In genomic region chr3:172634948-172635347, GRCh38 we compare ENCODE assay signal across 16 cellular contexts.
A peak's percentile ranks its signal among the peaks of the same experiment; 100 is the strongest.
DNase-seq lines count a peak whose midpoint lies in the region; ATAC-seq, FAIRE-seq and TF ChIP-seq lines count a peak whose summit lies in the region.
"Had no signal": no experiment of that assay in that cellular context is flagged by ENCODE, and none has a peak within 500 bp of the region (broad histone marks: within the 10 kb centered on the region; RNA-seq: fewer than 3 reads in every experiment).

No MANE protein-coding gene starts in this region.

- peaks cover 2% of the 10 kb centered on the region for H3K36me3 Mint-ChIP-seq in T-helper 1 cell treated with Interleukin-12 subunit alpha and Interleukin-12 subunit beta and Interleukin-4 antibody, amounts not matched to agents 30 μg/mL and 1 μg/mL, for 36 hours (ENCODE audit: low read depth)
- H3K36me3 Mint-ChIP-seq in WTC11 = 0 out of 2 replicates have a peak, but pooled peaks cover 4% of the 10 kb centered on the region
- H3K36me3 Mint-ChIP-seq in naive thymus-derived CD4-positive, alpha-beta T cell = peaks cover 4 to 41% (median 20%) of the 10 kb centered on the region in 5 donors

- no peaks in the 10 kb centered on the region for H3K9me3 Mint-ChIP-seq in T-helper 1 cell treated with Interleukin-12 subunit alpha and Interleukin-12 subunit beta and Interleukin-4 antibody, amounts not matched to agents 30 μg/mL and 1 μg/mL, for 36 hours
- no peaks in the 10 kb centered on the region for H3K9me3 Mint-ChIP-seq in WTC11
- no peaks in the 10 kb centered on the region for H3K9me3 Mint-ChIP-seq in naive thymus-derived CD4-positive, alpha-beta T cell
- H3K9me3 Mint-ChIP-seq: CD8-positive, alpha-beta memory T cell; GM23338; IgD-negative memory B cell had no signal

- H3K79me2 ChIP-seq in mammary epithelial cell (ENCODE audit: insufficient read depth, low read length) (no peaks in the 10 kb centered on the region), keratinocyte (ENCODE audit: control insufficient read depth, insufficient read depth, low read length) (no peaks in the 10 kb centered on the region)

- H3K27me3 Mint-ChIP-seq in T-helper 1 cell treated with Interleukin-12 subunit alpha and Interleukin-12 subunit beta and Interleukin-4 antibody, amounts not matched to agents 30 μg/mL and 1 μg/mL, for 36 hours (ENCODE audit: low read depth) = no peaks in the 10 kb centered on the region
- no peaks in the 10 kb centered on the region for H3K27me3 Mint-ChIP-seq in WTC11 (ENCODE audit: low read depth)
- H3K27me3 Mint-ChIP-seq in naive thymus-derived CD4-positive, alpha-beta T cell = no peaks in the 10 kb centered on the region
- H3K27me3 Mint-ChIP-seq: CD8-positive, alpha-beta memory T cell; IgD-negative memory B cell had no signal

- H3K4me3 Mint-ChIP-seq in T-helper 1 cell treated with Interleukin-12 subunit alpha and Interleukin-12 subunit beta and Interleukin-4 antibody, amounts not matched to agents 30 μg/mL and 1 μg/mL, for 36 hours = no peak overlapping the region
- no peak overlapping the region for H3K4me3 Mint-ChIP-seq in WTC11
- no peak overlapping the region for H3K4me3 Mint-ChIP-seq in naive thymus-derived CD4-positive, alpha-beta T cell
- H3K4me3 Mint-ChIP-seq: CD8-positive, alpha-beta memory T cell; GM23338; IgD-negative memory B cell had no signal

- in situ Hi-C loops in G401 (cut with HindIII; ENCODE audit: low sequenced_read_pairs) = no loop called here
- in situ Hi-C loops in mammary epithelial cell (cut with MboI; ENCODE audit: low sequenced_read_pairs in 2 of 2) = loop anchor here in 1 of 2 donors (25.0 kb wide), 1 partner anchor 248 kb away; no protein-coding TSS in a partner anchor

- H3K27ac ChIP-seq in mammary epithelial cell (ENCODE audit: insufficient read depth, low read depth, low read length) (peak overlapping the region; percentile 31), keratinocyte (ENCODE audit: control insufficient read depth, insufficient read depth, low read length) (peak overlapping the region; percentile 9), lower lobe of right lung (no peak overlapping the region)
- H3K27ac ChIP-seq in naive thymus-derived CD4-positive, alpha-beta T cell (ENCODE audit: low read depth, low read length) = no peak overlapping the region
- H3K27ac ChIP-seq: 22Rv1 had no signal

- DNase-seq in T-helper 1 cell (no peak), G401 (ENCODE audit: low spot score) (peak; percentile 68), mammary epithelial cell (no peak), keratinocyte (ENCODE audit: low read depth, low spot score) (no peak), WTC11 (ENCODE audit: low spot score) (no peak), lower lobe of right lung (no peak)
- no peak for DNase-seq in naive thymus-derived CD4-positive, alpha-beta T cell
- DNase-seq: CD8-positive, alpha-beta memory T cell; MV-4-11; NCI-H1417 treated with DMSO at 0.1 percent for 48 hours; NCI-H524; RPMI8226 had no signal

- H3K4me2 ChIP-seq in mammary epithelial cell (ENCODE audit: insufficient read depth, low read depth, low read length) (no peak overlapping the region), keratinocyte (ENCODE audit: control insufficient read depth, extremely low read depth, insufficient read depth, low read depth, low read length) (no peak overlapping the region)
- H3K4me2 ChIP-seq: GM23338 had no signal

- peaks cover 15% of the 10 kb centered on the region for H3K4me1 Mint-ChIP-seq in T-helper 1 cell treated with Interleukin-12 subunit alpha and Interleukin-12 subunit beta and Interleukin-4 antibody, amounts not matched to agents 30 μg/mL and 1 μg/mL, for 36 hours (ENCODE audit: low read depth)
- H3K4me1 Mint-ChIP-seq in WTC11 = no peaks in the 10 kb centered on the region
- peaks cover 0 to 15% (median 0%) of the 10 kb centered on the region in 7 donors for H3K4me1 Mint-ChIP-seq in naive thymus-derived CD4-positive, alpha-beta T cell
- H3K4me1 Mint-ChIP-seq: GM23338, IgD-negative memory B cell had no signal

- H2AFZ ChIP-seq in mammary epithelial cell (ENCODE audit: low read depth, low read length) (no peak overlapping the region), keratinocyte (ENCODE audit: control insufficient read depth, low read length) (no peak overlapping the region)
- H2AFZ ChIP-seq: GM23338 had no signal

- no peaks in the 10 kb centered on the region for H3K27me3 ChIP-seq in mammary epithelial cell (ENCODE audit: insufficient read depth, low read length)
- no peaks in the 10 kb centered on the region for H3K27me3 ChIP-seq in keratinocyte (ENCODE audit: control insufficient read depth, extremely low read depth, insufficient read depth, low read length)
- no peaks in the 10 kb centered on the region for H3K27me3 ChIP-seq in naive thymus-derived CD4-positive, alpha-beta T cell (ENCODE audit: control insufficient read depth in 2 of 2, insufficient read depth in 2 of 2, low read length in 2 of 2)
- H3K27me3 ChIP-seq in lower lobe of right lung (ENCODE audit: low read depth) = no peaks in the 10 kb centered on the region

- H3K27ac Mint-ChIP-seq in T-helper 1 cell treated with Interleukin-12 subunit alpha and Interleukin-12 subunit beta and Interleukin-4 antibody, amounts not matched to agents 30 μg/mL and 1 μg/mL, for 36 hours = peak overlapping the region; percentile 86
- H3K27ac Mint-ChIP-seq in WTC11 = no peak overlapping the region
- H3K27ac Mint-ChIP-seq in naive thymus-derived CD4-positive, alpha-beta T cell = peak overlapping the region in 1 of 9 donors; percentile 49
- H3K27ac Mint-ChIP-seq: GM23338, IgD-negative memory B cell had no signal

- intact Hi-C loops in mammary epithelial cell (cut with micrococcal nuclease) (no loop called here), lower lobe of right lung (cut with DNase I) (no loop called here)
- intact Hi-C loops in naive thymus-derived CD4-positive, alpha-beta T cell (cut with micrococcal nuclease) = no loop called here

- H3K9me3 ChIP-seq in mammary epithelial cell (replicated peaks; ENCODE audit: insufficient read depth, low read length) (no peaks in the 10 kb centered on the region), keratinocyte (ENCODE audit: control insufficient read depth, low read depth, low read length) (no peaks in the 10 kb centered on the region), lower lobe of right lung (no peaks in the 10 kb centered on the region)
- no peaks in the 10 kb centered on the region for H3K9me3 ChIP-seq in naive thymus-derived CD4-positive, alpha-beta T cell (ENCODE audit: control insufficient read depth in 2 of 3, low read length in 3 of 3)

- ATAC-seq in WTC11 (no peak), lower lobe of right lung (no peak)
- ATAC-seq in naive thymus-derived CD4-positive, alpha-beta T cell = no peak
- ATAC-seq: GM23338 had no signal

- no TSS peak for BruUV-seq in mammary epithelial cell (replicated peaks; lab: Mats Ljungman, UMichigan)

- dilution Hi-C loops in mammary epithelial cell (cut with HindIII; ENCODE audit: low sequenced_read_pairs) = no loop called here
- dilution Hi-C loops in keratinocyte (cut with MboI; ENCODE audit: extremely low pct_ligation_motif_present, low sequenced_read_pairs) = no loop called here

- FAIRE-seq in keratinocyte (lab: Jason Lieb, UNC) = no peak

- H4K20me1 ChIP-seq in mammary epithelial cell (ENCODE audit: insufficient read depth, low read length) (no peaks in the 10 kb centered on the region), keratinocyte (ENCODE audit: control insufficient read depth, extremely low read depth, insufficient read depth, low read length) (no peaks in the 10 kb centered on the region)

- POLR2A ChIA-PET in WTC11 (lab: Charles Lee) = no interaction called here
- POLR2A ChIA-PET in naive thymus-derived CD4-positive, alpha-beta T cell (lab: Charles Lee) = no interaction called here

- H3K9me1 ChIP-seq in keratinocyte (ENCODE audit: control insufficient read depth, extremely low read depth, insufficient read depth, low read length) = no peaks in the 10 kb centered on the region

- no CpG with 5 or more reads among the region's 3 CpGs for WGBS in mammary epithelial cell (ENCODE audit: low coverage, missing lambda C conversion rate)

- CTCF ChIA-PET in mammary epithelial cell (lab: Charles Lee; ENCODE audit: low non-redundant PET) = interaction anchor here (0.6 to 1.0 kb wide), 2 partner anchors 12 to 293 kb away, joined by 5 read pairs; no protein-coding TSS in a partner anchor
- CTCF ChIA-PET in WTC11 (lab: Charles Lee) = interaction anchor here (0.5 kb wide), 1 partner anchor 24 kb away, joined by 4 read pairs; no protein-coding TSS in a partner anchor
- CTCF ChIA-PET in naive thymus-derived CD4-positive, alpha-beta T cell (lab: Charles Lee) = no interaction called here

- H3K4me3 ChIP-seq in mammary epithelial cell (replicated peaks in 1 of 3; ENCODE audit: insufficient read depth in 1 of 3, low read depth in 2 of 3, low read length in 3 of 3) = no peak overlapping the region
- H3K4me3 ChIP-seq in keratinocyte (ENCODE audit: control insufficient read depth in 2 of 3, extremely low read depth in 1 of 3, insufficient read depth in 2 of 3, low read depth in 1 of 3, low read length in 3 of 3) = no peak overlapping the region
- no peak overlapping the region for H3K4me3 ChIP-seq in naive thymus-derived CD4-positive, alpha-beta T cell (ENCODE audit: low read length)
- H3K4me3 ChIP-seq in lower lobe of right lung = no peak overlapping the region
- H3K4me3 ChIP-seq: GM23338 had no signal

- H3K9ac ChIP-seq in mammary epithelial cell (ENCODE audit: insufficient read depth, low read length) = no peak overlapping the region
- H3K9ac ChIP-seq in keratinocyte (ENCODE audit: control insufficient read depth, extremely low read depth, insufficient read depth, low read length) = no peak overlapping the region

- H3K4me1 ChIP-seq in mammary epithelial cell (ENCODE audit: insufficient read depth, low read length) (peaks cover 5% of the 10 kb centered on the region), keratinocyte (ENCODE audit: control insufficient read depth, extremely low read depth, insufficient read depth, low read length) (peaks cover 7% of the 10 kb centered on the region), lower lobe of right lung (no peaks in the 10 kb centered on the region)
- no peaks in the 10 kb centered on the region for H3K4me1 ChIP-seq in naive thymus-derived CD4-positive, alpha-beta T cell (ENCODE audit: control insufficient read depth in 2 of 2, insufficient read depth in 2 of 2, low read length in 2 of 2)

- TF ChIP-seq CTCF in mammary epithelial cell (conservative IDR thresholded peaks at IDR 0.05 in 1 of 2, IDR thresholded peaks at IDR 0.05 in 1 of 2; ENCODE audit: extremely low read depth in 1 of 2, insufficient read depth in 1 of 2, low read depth in 1 of 2, low read length in 2 of 2) = no peak
- no peak for TF ChIP-seq CTCF in keratinocyte (optimal IDR thresholded peaks at IDR 0.05 in 1 of 3, IDR thresholded peaks at IDR 0.05 in 1 of 3, conservative IDR thresholded peaks at IDR 0.05 in 1 of 3; ENCODE audit: extremely low read depth in 1 of 3, insufficient read depth in 2 of 3, low read length in 3 of 3)
- TF ChIP-seq CTCF in WTC11 (IDR thresholded peaks at IDR 0.05) = no peak
- TF ChIP-seq CTCF in lower lobe of right lung (IDR thresholded peaks at IDR 0.05) = no peak

- peaks cover 7% of the 10 kb centered on the region for H3K36me3 ChIP-seq in mammary epithelial cell (ENCODE audit: insufficient read depth, low read length)
- no peaks in the 10 kb centered on the region for H3K36me3 ChIP-seq in keratinocyte (ENCODE audit: control insufficient read depth in 2 of 2, extremely low read depth in 1 of 2, insufficient read depth in 2 of 2, low read length in 2 of 2)
- peaks cover 0 to 5% (median 0%) of the 10 kb centered on the region in 3 experiments for H3K36me3 ChIP-seq in naive thymus-derived CD4-positive, alpha-beta T cell (ENCODE audit: control insufficient read depth in 2 of 3, insufficient read depth in 3 of 3, low read length in 3 of 3)
- peaks cover 31% of the 10 kb centered on the region for H3K36me3 ChIP-seq in lower lobe of right lung

Comparison
In these comparisons a context has a peak if more than half of its experiments do, and no peak if none do; other contexts are left out.
1. H3K27ac ChIP-seq: peak in mammary epithelial cell (single experiment) and keratinocyte (single experiment); none in naive thymus-derived CD4-positive, alpha-beta T cell (single experiment) and lower lobe of right lung (single experiment).